Comparison of ENCODE assay signal across 16 cellular contexts in the genomic region with DNA sequence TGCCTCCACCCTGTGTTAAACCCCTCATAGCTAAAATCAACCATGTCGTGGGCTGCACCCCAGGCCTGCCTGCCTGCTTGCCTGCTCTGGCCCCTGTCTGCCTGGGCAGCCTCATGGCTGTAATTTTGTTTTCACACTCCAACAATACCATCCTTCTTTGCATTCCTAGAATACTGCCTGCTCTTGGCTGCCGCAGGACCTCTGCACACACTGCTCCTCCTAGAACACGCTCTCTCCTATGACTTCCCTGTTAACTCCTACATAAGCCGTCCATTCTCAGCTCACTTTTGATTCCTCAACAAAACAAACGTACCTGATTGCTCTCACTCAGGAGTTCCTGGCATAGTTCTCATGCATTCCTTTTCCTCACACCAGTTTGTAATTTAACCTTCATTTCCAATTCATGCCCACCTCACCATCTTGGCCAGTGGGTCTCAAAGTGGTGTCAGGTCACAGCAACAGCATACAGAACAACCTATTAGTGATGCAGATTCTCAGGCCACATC. TPM values are rescaled to one million over a fixed set of nuclear protein-coding genes. Genes with fewer than 3 reads are reported as not detected.
DNase-seq lines count a peak whose midpoint lies in the region; ATAC-seq and TF ChIP-seq lines count a peak whose summit lies in the region.
"Had no signal": no experiment of that assay in that cellular context is flagged by ENCODE, and none has a peak within 500 bp of the region (broad histone marks: within the 10 kb centered on the region; RNA-seq: fewer than 3 reads in every experiment).

No MANE protein-coding gene starts in this region.

- no peak overlapping the region for H2BK15ac ChIP-seq in mesendoderm (replicated peaks; ENCODE audit: low read depth)

- H3K79me1 ChIP-seq in mesendoderm (ENCODE audit: low read length): peaks cover 29% of the 10 kb centered on the region

- peak overlapping the region; percentile 59 for H3K23ac ChIP-seq in mesendoderm (ENCODE audit: low read length)

- intact Hi-C loops in CD4-positive, alpha-beta T cell (cut with DNase I, micrococcal nuclease): loop anchor here (2.0 to 10.0 kb wide), 5 partner anchors 27 to 867 kb away; partner anchors contain the start of gene TGFBRAP1 (in 1 of the 2)

- no peaks in the 10 kb centered on the region for H3K36me3 ChIP-seq in GM23338 (ENCODE audit: insufficient read depth)
- no peaks in the 10 kb centered on the region for H3K36me3 ChIP-seq in mesendoderm (ENCODE audit: control insufficient read depth, insufficient read depth, low read length)
- H3K36me3 ChIP-seq: heart left ventricle had no signal

- ATAC-seq in CD4-positive, alpha-beta T cell (ENCODE audit: poor library complexity): no peak
- no peak for ATAC-seq in GM23338
- ATAC-seq: esophagus mucosa; heart left ventricle; left cardiac atrium; stimulated activated naive B cell treated with anti-CD40 and anti-IgM and Interleukin-4, amounts not matched to agents 10 μg/mL and 1 μg/mL and 100 μg/mL, for 72 hours had no signal

- H2BK5ac ChIP-seq in mesendoderm (ENCODE audit: low read length): no peak overlapping the region

- no peak overlapping the region for H2BK120ac ChIP-seq in mesendoderm (ENCODE audit: low read depth, low read length)

- H4K8ac ChIP-seq in mesendoderm (ENCODE audit: low read depth, low read length): no peak overlapping the region

- no peak overlapping the region for H2AK5ac ChIP-seq in mesendoderm (ENCODE audit: low read length)

- DNase-seq in CD4-positive, alpha-beta T cell: no peak
- DNase-seq in GM23338 (ENCODE audit: low spot score) (peak; percentile 35), mesendoderm (peak; percentile 52), T-helper 9 cell (no peak), NCI-H1105 treated with DMSO at 0.1 percent for 48 hours (lab: John Stamatoyannopoulos, UW) (no peak), DMS79 (lab: John Stamatoyannopoulos, UW) (no peak)
- DNase-seq in activated naive CD8-positive, alpha-beta T cell treated with anti-CD3 and anti-CD28 coated beads for 36 hours: no peak
- DNase-seq: activated CD8-positive, alpha-beta memory T cell treated with anti-CD3 and anti-CD28 coated beads for 24 hours; heart left ventricle; KG1; left cardiac atrium; NCI-H146; NCI-H510A treated with DMSO at 0.1 percent for 48 hours; stimulated activated CD4-positive, alpha-beta T cell treated with anti-CD3 and anti-CD28 coated beads, Interleukin-4, amount 100 ng/mL, for 4 hours; stimulated activated naive B cell treated with anti-CD40 and anti-IgM and Interleukin-4, amounts not matched to agents 10 μg/mL and 1 μg/mL and 100 μg/mL, for 72 hours had no signal

- H3K18ac ChIP-seq in mesendoderm (ENCODE audit: low read length): no peak overlapping the region

- no peaks in the 10 kb centered on the region for H3K9me2 ChIP-seq in GM23338 (ENCODE audit: insufficient read depth)

- H4K5ac ChIP-seq in mesendoderm (ENCODE audit: low read length): no peak overlapping the region

- H3K56ac ChIP-seq in mesendoderm (ENCODE audit: low read length): peak overlapping the region; percentile 50

- H3K4me3 ChIP-seq in GM23338 (no peak overlapping the region; the same call in 1 of the 2 replicates), mesendoderm (ENCODE audit: low read length) (no peak overlapping the region)
- H3K4me3 ChIP-seq: heart left ventricle had no signal

- WGBS in mesendoderm (ENCODE audit: extremely low coverage, insufficient coverage, low lambda C conversion rate): no CpG with 5 or more reads among the region's 5 CpGs

- no peak overlapping the region for H3K9ac ChIP-seq in mesendoderm (ENCODE audit: low read length)

- no peak overlapping the region for H3K27ac ChIP-seq in CD4-positive, alpha-beta T cell (ENCODE audit: low read depth, low read length)
- H3K27ac ChIP-seq in GM23338 (ENCODE audit: low read depth) (no peak overlapping the region), mesendoderm (ENCODE audit: low read depth, low read length) (no peak overlapping the region)
- H3K27ac ChIP-seq: heart left ventricle had no signal

- H3K27me3 ChIP-seq in CD4-positive, alpha-beta T cell (ENCODE audit: control insufficient read depth, insufficient read depth, low read length): no peaks in the 10 kb centered on the region
- no peaks in the 10 kb centered on the region for H3K27me3 ChIP-seq in GM23338 (ENCODE audit: insufficient read depth)
- no peaks in the 10 kb centered on the region for H3K27me3 ChIP-seq in mesendoderm (ENCODE audit: insufficient read depth, low read length, poor library complexity)
- H3K27me3 ChIP-seq: heart left ventricle had no signal

- peaks cover 27% of the 10 kb centered on the region for H4K20me1 ChIP-seq in GM23338 (replicated peaks; ENCODE audit: insufficient read depth)

- no peak overlapping the region for H2AFZ ChIP-seq in GM23338

- no peak overlapping the region for H3K4ac ChIP-seq in mesendoderm (ENCODE audit: low read depth, low read length)

- CTCF ChIA-PET in CD4-positive, alpha-beta T cell (lab: Charles Lee): interaction anchor here (1.6 kb wide), 1 partner anchor 28 kb away, joined by 3 read pairs; no protein-coding TSS in a partner anchor

- peak overlapping the region; percentile 82 for H3K27ac Mint-ChIP-seq in CD4-positive, alpha-beta T cell
- H3K27ac Mint-ChIP-seq in GM23338: peak overlapping the region; percentile 25; the same call in 1 of the 2 replicates
- no peak overlapping the region for H3K27ac Mint-ChIP-seq in activated naive CD8-positive, alpha-beta T cell treated with anti-CD3 and anti-CD28 coated beads for 36 hours
- H3K27ac Mint-ChIP-seq: stimulated activated naive B cell treated with anti-CD40 and anti-IgM and Interleukin-4, amounts not matched to agents 10 μg/mL and 1 μg/mL and 100 μg/mL, for 72 hours had no signal

- H3K4me1 Mint-ChIP-seq in CD4-positive, alpha-beta T cell (ENCODE audit: low read depth): peaks cover 74% of the 10 kb centered on the region
- H3K4me1 Mint-ChIP-seq in GM23338: peaks cover 45% of the 10 kb centered on the region
- peaks cover 54% of the 10 kb centered on the region for H3K4me1 Mint-ChIP-seq in activated naive CD8-positive, alpha-beta T cell treated with anti-CD3 and anti-CD28 coated beads for 36 hours

- H3K27me3 Mint-ChIP-seq in CD4-positive, alpha-beta T cell: no peaks in the 10 kb centered on the region
- peaks cover 9% of the 10 kb centered on the region for H3K27me3 Mint-ChIP-seq in GM23338 (ENCODE audit: insufficient read depth, low read depth, poor library complexity)
- no peaks in the 10 kb centered on the region for H3K27me3 Mint-ChIP-seq in activated naive CD8-positive, alpha-beta T cell treated with anti-CD3 and anti-CD28 coated beads for 36 hours
- H3K27me3 Mint-ChIP-seq: stimulated activated naive B cell treated with anti-CD40 and anti-IgM and Interleukin-4, amounts not matched to agents 10 μg/mL and 1 μg/mL and 100 μg/mL, for 72 hours had no signal

- no peaks in the 10 kb centered on the region for H3K9me3 Mint-ChIP-seq in CD4-positive, alpha-beta T cell
- no peaks in the 10 kb centered on the region for H3K9me3 Mint-ChIP-seq in GM23338
- no peaks in the 10 kb centered on the region for H3K9me3 Mint-ChIP-seq in activated naive CD8-positive, alpha-beta T cell treated with anti-CD3 and anti-CD28 coated beads for 36 hours
- H3K9me3 Mint-ChIP-seq: stimulated activated naive B cell treated with anti-CD40 and anti-IgM and Interleukin-4, amounts not matched to agents 10 μg/mL and 1 μg/mL and 100 μg/mL, for 72 hours had no signal

- H3K4me2 ChIP-seq in GM23338: peak overlapping the region; percentile 64
- no peak overlapping the region for H3K4me2 ChIP-seq in mesendoderm (ENCODE audit: low read length)

- H3K4me1 ChIP-seq in GM23338 (ENCODE audit: insufficient read depth) (peaks cover 48% of the 10 kb centered on the region), mesendoderm (ENCODE audit: control insufficient read depth, low read depth, low read length) (peaks cover 10% of the 10 kb centered on the region)

- no peaks in the 10 kb centered on the region for H3K9me3 ChIP-seq in CD4-positive, alpha-beta T cell (ENCODE audit: control insufficient read depth, low read length)
- H3K9me3 ChIP-seq: heart left ventricle had no signal

- peak overlapping the region; percentile 78 for H3K4me3 Mint-ChIP-seq in CD4-positive, alpha-beta T cell
- H3K4me3 Mint-ChIP-seq in GM23338: peak overlapping the region; percentile 1; the same call in 2 of the 3 replicates
- H3K4me3 Mint-ChIP-seq in activated naive CD8-positive, alpha-beta T cell treated with anti-CD3 and anti-CD28 coated beads for 36 hours: peak overlapping the region; percentile 73

- H3F3A ChIP-seq in GM23338 (replicated peaks; ENCODE audit: low read depth): no peaks in the 10 kb centered on the region

- no peak for TF ChIP-seq CTCF in CD4-positive, alpha-beta T cell (IDR thresholded peaks at IDR 0.05)
- TF ChIP-seq CTCF in GM23338 (conservative IDR thresholded peaks at IDR 0.05; ENCODE audit: low read depth in 2 of 2): no peak

- H3K79me2 ChIP-seq in GM23338 (replicated peaks; ENCODE audit: insufficient read depth) (peaks cover 71% of the 10 kb centered on the region), mesendoderm (ENCODE audit: control insufficient read depth, insufficient read depth, low read length) (peaks cover 43% of the 10 kb centered on the region)

- POLR2A ChIA-PET in CD4-positive, alpha-beta T cell (lab: Charles Lee): interaction anchor here (3.6 kb wide), 1 partner anchor 31 kb away, joined by 14 read pairs; no protein-coding TSS in a partner anchor

- H3K36me3 Mint-ChIP-seq in CD4-positive, alpha-beta T cell (ENCODE audit: low read depth): peaks cover 33% of the 10 kb centered on the region
- H3K36me3 Mint-ChIP-seq in GM23338 (ENCODE audit: low read depth): peaks cover 6% of the 10 kb centered on the region; the same call in 1 of the 3 replicates
- peaks cover 41% of the 10 kb centered on the region for H3K36me3 Mint-ChIP-seq in activated naive CD8-positive, alpha-beta T cell treated with anti-CD3 and anti-CD28 coated beads for 36 hours

TF ChIP-seq in GM23338, 12 proteins besides CTCF, POLR2A, EP300 and RAD21 (continues in another document):
- TF ChIP-seq STAT1 (IDR thresholded peaks at IDR 0.05; ENCODE audit: unreplicated experiment) (no peak), ZNF331 (CRISPR knock-in tag; IDR thresholded peaks at IDR 0.05; ENCODE audit: low read depth) (no peak), EZH2phosphoT487 (IDR thresholded peaks at IDR 0.05; ENCODE audit: unreplicated experiment) (no peak), JUNB (IDR thresholded peaks at IDR 0.05; ENCODE audit: unreplicated experiment) (no peak), POLR2AphosphoS5 (IDR thresholded peaks at IDR 0.05; ENCODE audit: low read depth) (no peak)

RNA-seq across cellular contexts. Expression of gene UXS1, which starts 2.5 kb away (rescaled TPM):
- 10 to 100 TPM; 59.3 to 67.1 TPM for total RNA-seq in CD4-positive, alpha-beta T cell
- 50.2 and 131 TPM in 2 replicates for total RNA-seq in GM23338 (2014; rRNA removed; shearing (Covaris generic))
- polyA plus RNA-seq in GM23338 (2016; fragmentation: Nextera tagmentation; extraction: Ambion mirVana): 38.4 and 48.7 TPM in 2 replicates
- total RNA-seq in activated naive CD8-positive, alpha-beta T cell treated with anti-CD3 and anti-CD28 coated beads for 36 hours: 10 to 100 TPM; 43.4 to 44.5 TPM
- 37.8 TPM for polyA plus RNA-seq in mesendoderm (2013, experiment 1 of 2)
- polyA plus RNA-seq in mesendoderm (2013, experiment 2 of 2): 39.0 TPM

Comparison
In these comparisons a context has a peak if more than half of its experiments do, and no peak if none do; other contexts are left out.
1. DNase-seq: peak in GM23338 (single experiment) and mesendoderm (single experiment); none in CD4-positive, alpha-beta T cell (0 of 10), activated naive CD8-positive, alpha-beta T cell treated with anti-CD3 and anti-CD28 coated beads for 36 hours (single experiment), T-helper 9 cell (single experiment), NCI-H1105 treated with DMSO at 0.1 percent for 48 hours (single experiment) and DMS79 (single experiment).
2. H3K4me3 Mint-ChIP-seq: peak in every context shown above with its lines; median percentile 78 in CD4-positive, alpha-beta T cell; 73 in activated naive CD8-positive, alpha-beta T cell treated with anti-CD3 and anti-CD28 coated beads for 36 hours; 1 in GM23338.